ENCODE assay signal across 1 cellular context in genomic region chr6:30066577-30067459, GRCh38.
TF ChIP-seq lines count a peak whose summit lies in the region.

PPP1R11 (plus strand) TSS chr6:30067198; CDS start chr6:30067411, 213 bp downstream.

TF ChIP-seq in K562, 482 proteins besides CTCF, POLR2A, EP300 and RAD21 (continued from another document):
- TF ChIP-seq ZMIZ1 (IDR thresholded peaks at IDR 0.05; ENCODE audit: low read depth in 2 of 2, low read length in 2 of 2): peak in 1 of 2 experiments; percentile 65; a peak in 2 of 4 replicates
- TF ChIP-seq ZZZ3 (IDR thresholded peaks at IDR 0.05): no peak
- peak; percentile 38; the same call in 1 of the 2 replicates for TF ChIP-seq RUNX1 (IDR thresholded peaks at IDR 0.05; ENCODE audit: low read depth)
TF ChIP-seq in K562: peak in this region for 188.
